ENCODE assay signal across 1 cellular context in the genomic region with DNA sequence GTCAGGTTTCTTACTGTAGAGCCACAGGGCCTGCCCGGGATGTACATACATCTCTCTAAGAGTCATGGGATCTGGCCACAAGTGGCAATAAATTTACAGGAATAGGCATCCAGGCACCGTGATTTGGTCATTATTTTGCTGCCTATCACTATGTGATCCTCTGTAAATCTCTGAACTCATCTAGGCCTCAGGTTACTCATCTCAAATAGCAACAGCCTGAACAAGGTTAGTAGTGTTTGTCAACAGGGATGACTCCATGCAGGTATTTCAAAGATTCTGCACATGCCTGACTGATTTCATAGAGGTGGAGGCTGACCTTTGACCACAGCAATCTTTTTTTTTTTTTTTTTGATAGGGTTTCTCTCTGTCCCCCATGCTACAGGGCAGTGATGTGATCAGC.
TF ChIP-seq lines count a peak whose summit lies in the region.

No MANE protein-coding gene starts in this region.

TF ChIP-seq in HepG2, 621 proteins besides CTCF, POLR2A, EP300 and RAD21 (continued from another document and continues in another):
- TF ChIP-seq, protein P1, sequence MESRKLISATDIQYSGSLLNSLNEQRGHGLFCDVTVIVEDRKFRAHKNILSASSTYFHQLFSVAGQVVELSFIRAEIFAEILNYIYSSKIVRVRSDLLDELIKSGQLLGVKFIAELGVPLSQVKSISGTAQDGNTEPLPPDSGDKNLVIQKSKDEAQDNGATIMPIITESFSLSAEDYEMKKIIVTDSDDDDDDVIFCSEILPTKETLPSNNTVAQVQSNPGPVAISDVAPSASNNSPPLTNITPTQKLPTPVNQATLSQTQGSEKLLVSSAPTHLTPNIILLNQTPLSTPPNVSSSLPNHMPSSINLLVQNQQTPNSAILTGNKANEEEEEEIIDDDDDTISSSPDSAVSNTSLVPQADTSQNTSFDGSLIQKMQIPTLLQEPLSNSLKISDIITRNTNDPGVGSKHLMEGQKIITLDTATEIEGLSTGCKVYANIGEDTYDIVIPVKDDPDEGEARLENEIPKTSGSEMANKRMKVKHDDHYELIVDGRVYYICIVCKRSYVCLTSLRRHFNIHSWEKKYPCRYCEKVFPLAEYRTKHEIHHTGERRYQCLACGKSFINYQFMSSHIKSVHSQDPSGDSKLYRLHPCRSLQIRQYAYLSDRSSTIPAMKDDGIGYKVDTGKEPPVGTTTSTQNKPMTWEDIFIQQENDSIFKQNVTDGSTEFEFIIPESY (CRISPR knock-in tag; IDR thresholded peaks at IDR 0.05) = no peak
- TF ChIP-seq FOSL2 (CRISPR knock-in tag; IDR thresholded peaks at IDR 0.05) (peak; percentile 86), SATB2 (CRISPR knock-in tag; IDR thresholded peaks at IDR 0.05) (no peak), ZNF841 (CRISPR knock-in tag; IDR thresholded peaks at IDR 0.05; ENCODE audit: borderline replicate concordance) (no peak), FOXO1 (CRISPR knock-in tag; IDR thresholded peaks at IDR 0.05) (0 out of 2 replicates have a peak, but pooled peaks have one; percentile 46), ZNF724P (CRISPR knock-in tag; IDR thresholded peaks at IDR 0.05; ENCODE audit: borderline replicate concordance) (no peak), NCOA5 (CRISPR knock-in tag; IDR thresholded peaks at IDR 0.05) (no peak), ZNF569 (CRISPR knock-in tag; IDR thresholded peaks at IDR 0.05; ENCODE audit: borderline replicate concordance) (no peak), MBD4 (IDR thresholded peaks at IDR 0.05; ENCODE audit: borderline replicate concordance, low read length) (no peak), ZNF713 (CRISPR knock-in tag; IDR thresholded peaks at IDR 0.05) (no peak), GABPA (IDR thresholded peaks at IDR 0.05; ENCODE audit: low read depth, low read length) (no peak), GABPA (CRISPR knock-in tag; IDR thresholded peaks at IDR 0.05; ENCODE audit: low read depth) (no peak), FOXJ3 (CRISPR knock-in tag; IDR thresholded peaks at IDR 0.05; ENCODE audit: borderline replicate concordance) (no peak), REXO4 (CRISPR knock-in tag; IDR thresholded peaks at IDR 0.05; ENCODE audit: borderline replicate concordance) (no peak), FOXK2 (IDR thresholded peaks at IDR 0.05) (peak; percentile 75), TBL1XR1 (IDR thresholded peaks at IDR 0.05; ENCODE audit: borderline replicate concordance, low read length, partially characterized antibody) (no peak), RBM39 (IDR thresholded peaks at IDR 0.05; ENCODE audit: low read depth, low read length, poor library complexity, severe bottlenecking) (no peak), SP4 (CRISPR knock-in tag; IDR thresholded peaks at IDR 0.05) (no peak), ZNF775 (CRISPR knock-in tag; IDR thresholded peaks at IDR 0.05; ENCODE audit: borderline replicate concordance) (no peak), BORCS8-MEF2B (CRISPR knock-in tag; IDR thresholded peaks at IDR 0.05) (no peak), ZNF274 (CRISPR knock-in tag; IDR thresholded peaks at IDR 0.05) (no peak), KLF13 (CRISPR knock-in tag; IDR thresholded peaks at IDR 0.05) (no peak)
- TF ChIP-seq, protein P2, sequence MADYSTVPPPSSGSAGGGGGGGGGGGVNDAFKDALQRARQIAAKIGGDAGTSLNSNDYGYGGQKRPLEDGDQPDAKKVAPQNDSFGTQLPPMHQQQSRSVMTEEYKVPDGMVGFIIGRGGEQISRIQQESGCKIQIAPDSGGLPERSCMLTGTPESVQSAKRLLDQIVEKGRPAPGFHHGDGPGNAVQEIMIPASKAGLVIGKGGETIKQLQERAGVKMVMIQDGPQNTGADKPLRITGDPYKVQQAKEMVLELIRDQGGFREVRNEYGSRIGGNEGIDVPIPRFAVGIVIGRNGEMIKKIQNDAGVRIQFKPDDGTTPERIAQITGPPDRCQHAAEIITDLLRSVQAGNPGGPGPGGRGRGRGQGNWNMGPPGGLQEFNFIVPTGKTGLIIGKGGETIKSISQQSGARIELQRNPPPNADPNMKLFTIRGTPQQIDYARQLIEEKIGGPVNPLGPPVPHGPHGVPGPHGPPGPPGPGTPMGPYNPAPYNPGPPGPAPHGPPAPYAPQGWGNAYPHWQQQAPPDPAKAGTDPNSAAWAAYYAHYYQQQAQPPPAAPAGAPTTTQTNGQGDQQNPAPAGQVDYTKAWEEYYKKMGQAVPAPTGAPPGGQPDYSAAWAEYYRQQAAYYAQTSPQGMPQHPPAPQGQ (CRISPR knock-in tag; IDR thresholded peaks at IDR 0.05; ENCODE audit: borderline replicate concordance) = no peak
- TF ChIP-seq, protein P3, sequence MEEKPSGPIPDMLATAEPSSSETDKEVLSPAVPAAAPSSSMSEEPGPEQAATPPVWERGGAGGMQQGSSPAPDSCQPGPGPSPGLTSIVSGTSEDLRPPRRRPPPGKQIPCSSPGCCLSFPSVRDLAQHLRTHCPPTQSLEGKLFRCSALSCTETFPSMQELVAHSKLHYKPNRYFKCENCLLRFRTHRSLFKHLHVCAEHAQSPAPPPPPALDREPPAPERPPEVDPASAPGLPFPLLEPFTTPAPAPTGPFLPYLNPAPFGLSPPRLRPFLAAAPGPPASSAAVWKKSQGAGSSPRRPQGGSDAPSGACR (CRISPR knock-in tag; IDR thresholded peaks at IDR 0.05) = no peak
- TF ChIP-seq, protein P4, sequence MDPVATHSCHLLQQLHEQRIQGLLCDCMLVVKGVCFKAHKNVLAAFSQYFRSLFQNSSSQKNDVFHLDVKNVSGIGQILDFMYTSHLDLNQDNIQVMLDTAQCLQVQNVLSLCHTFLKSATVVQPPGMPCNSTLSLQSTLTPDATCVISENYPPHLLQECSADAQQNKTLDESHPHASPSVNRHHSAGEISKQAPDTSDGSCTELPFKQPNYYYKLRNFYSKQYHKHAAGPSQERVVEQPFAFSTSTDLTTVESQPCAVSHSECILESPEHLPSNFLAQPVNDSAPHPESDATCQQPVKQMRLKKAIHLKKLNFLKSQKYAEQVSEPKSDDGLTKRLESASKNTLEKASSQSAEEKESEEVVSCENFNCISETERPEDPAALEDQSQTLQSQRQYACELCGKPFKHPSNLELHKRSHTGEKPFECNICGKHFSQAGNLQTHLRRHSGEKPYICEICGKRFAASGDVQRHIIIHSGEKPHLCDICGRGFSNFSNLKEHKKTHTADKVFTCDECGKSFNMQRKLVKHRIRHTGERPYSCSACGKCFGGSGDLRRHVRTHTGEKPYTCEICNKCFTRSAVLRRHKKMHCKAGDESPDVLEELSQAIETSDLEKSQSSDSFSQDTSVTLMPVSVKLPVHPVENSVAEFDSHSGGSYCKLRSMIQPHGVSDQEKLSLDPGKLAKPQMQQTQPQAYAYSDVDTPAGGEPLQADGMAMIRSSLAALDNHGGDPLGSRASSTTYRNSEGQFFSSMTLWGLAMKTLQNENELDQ (CRISPR knock-in tag; IDR thresholded peaks at IDR 0.05; ENCODE audit: borderline replicate concordance) = no peak
- TF ChIP-seq, protein P5, sequence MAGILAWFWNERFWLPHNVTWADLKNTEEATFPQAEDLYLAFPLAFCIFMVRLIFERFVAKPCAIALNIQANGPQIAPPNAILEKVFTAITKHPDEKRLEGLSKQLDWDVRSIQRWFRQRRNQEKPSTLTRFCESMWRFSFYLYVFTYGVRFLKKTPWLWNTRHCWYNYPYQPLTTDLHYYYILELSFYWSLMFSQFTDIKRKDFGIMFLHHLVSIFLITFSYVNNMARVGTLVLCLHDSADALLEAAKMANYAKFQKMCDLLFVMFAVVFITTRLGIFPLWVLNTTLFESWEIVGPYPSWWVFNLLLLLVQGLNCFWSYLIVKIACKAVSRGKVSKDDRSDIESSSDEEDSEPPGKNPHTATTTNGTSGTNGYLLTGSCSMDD (CRISPR knock-in tag; IDR thresholded peaks at IDR 0.05) = no peak
- TF ChIP-seq, protein P6, sequence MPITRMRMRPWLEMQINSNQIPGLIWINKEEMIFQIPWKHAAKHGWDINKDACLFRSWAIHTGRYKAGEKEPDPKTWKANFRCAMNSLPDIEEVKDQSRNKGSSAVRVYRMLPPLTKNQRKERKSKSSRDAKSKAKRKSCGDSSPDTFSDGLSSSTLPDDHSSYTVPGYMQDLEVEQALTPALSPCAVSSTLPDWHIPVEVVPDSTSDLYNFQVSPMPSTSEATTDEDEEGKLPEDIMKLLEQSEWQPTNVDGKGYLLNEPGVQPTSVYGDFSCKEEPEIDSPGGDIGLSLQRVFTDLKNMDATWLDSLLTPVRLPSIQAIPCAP (CRISPR knock-in tag; IDR thresholded peaks at IDR 0.05; ENCODE audit: low read depth) = no peak
- TF ChIP-seq, protein P7, sequence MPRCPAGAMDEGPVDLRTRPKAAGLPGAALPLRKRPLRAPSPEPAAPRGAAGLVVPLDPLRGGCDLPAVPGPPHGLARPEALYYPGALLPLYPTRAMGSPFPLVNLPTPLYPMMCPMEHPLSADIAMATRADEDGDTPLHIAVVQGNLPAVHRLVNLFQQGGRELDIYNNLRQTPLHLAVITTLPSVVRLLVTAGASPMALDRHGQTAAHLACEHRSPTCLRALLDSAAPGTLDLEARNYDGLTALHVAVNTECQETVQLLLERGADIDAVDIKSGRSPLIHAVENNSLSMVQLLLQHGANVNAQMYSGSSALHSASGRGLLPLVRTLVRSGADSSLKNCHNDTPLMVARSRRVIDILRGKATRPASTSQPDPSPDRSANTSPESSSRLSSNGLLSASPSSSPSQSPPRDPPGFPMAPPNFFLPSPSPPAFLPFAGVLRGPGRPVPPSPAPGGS (CRISPR knock-in tag; IDR thresholded peaks at IDR 0.05) = no peak
- TF ChIP-seq, protein P8, sequence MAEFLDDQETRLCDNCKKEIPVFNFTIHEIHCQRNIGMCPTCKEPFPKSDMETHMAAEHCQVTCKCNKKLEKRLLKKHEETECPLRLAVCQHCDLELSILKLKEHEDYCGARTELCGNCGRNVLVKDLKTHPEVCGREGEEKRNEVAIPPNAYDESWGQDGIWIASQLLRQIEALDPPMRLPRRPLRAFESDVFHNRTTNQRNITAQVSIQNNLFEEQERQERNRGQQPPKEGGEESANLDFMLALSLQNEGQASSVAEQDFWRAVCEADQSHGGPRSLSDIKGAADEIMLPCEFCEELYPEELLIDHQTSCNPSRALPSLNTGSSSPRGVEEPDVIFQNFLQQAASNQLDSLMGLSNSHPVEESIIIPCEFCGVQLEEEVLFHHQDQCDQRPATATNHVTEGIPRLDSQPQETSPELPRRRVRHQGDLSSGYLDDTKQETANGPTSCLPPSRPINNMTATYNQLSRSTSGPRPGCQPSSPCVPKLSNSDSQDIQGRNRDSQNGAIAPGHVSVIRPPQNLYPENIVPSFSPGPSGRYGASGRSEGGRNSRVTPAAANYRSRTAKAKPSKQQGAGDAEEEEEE (CRISPR knock-in tag; IDR thresholded peaks at IDR 0.05; ENCODE audit: borderline replicate concordance) = no peak
- TF ChIP-seq, protein P9, sequence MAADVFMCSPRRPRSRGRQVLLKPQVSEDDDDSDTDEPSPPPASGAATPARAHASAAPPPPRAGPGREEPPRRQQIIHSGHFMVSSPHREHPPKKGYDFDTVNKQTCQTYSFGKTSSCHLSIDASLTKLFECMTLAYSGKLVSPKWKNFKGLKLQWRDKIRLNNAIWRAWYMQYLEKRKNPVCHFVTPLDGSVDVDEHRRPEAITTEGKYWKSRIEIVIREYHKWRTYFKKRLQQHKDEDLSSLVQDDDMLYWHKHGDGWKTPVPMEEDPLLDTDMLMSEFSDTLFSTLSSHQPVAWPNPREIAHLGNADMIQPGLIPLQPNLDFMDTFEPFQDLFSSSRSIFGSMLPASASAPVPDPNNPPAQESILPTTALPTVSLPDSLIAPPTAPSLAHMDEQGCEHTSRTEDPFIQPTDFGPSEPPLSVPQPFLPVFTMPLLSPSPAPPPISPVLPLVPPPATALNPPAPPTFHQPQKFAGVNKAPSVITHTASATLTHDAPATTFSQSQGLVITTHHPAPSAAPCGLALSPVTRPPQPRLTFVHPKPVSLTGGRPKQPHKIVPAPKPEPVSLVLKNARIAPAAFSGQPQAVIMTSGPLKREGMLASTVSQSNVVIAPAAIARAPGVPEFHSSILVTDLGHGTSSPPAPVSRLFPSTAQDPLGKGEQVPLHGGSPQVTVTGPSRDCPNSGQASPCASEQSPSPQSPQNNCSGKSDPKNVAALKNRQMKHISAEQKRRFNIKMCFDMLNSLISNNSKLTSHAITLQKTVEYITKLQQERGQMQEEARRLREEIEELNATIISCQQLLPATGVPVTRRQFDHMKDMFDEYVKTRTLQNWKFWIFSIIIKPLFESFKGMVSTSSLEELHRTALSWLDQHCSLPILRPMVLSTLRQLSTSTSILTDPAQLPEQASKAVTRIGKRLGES (CRISPR knock-in tag; IDR thresholded peaks at IDR 0.05; ENCODE audit: borderline replicate concordance) = no peak
